ENCODE assay signal across 17 cellular contexts in genomic region chr1:192053661-192054060, GRCh38.
DNase-seq lines count a peak whose midpoint lies in the region; ATAC-seq and TF ChIP-seq lines count a peak whose summit lies in the region.
"Had no signal": no experiment of that assay in that cellular context is flagged by ENCODE, and none has a peak within 500 bp of the region (broad histone marks: within the 10 kb centered on the region; RNA-seq: fewer than 3 reads in every experiment).

No MANE protein-coding gene starts in this region.

- intact Hi-C loops in left ventricle myocardium superior (cut with micrococcal nuclease): no loop called here
- intact Hi-C loops in heart left ventricle (cut with DNase I): no loop called here

- H3K27me3 ChIP-seq in heart left ventricle (no peaks in the 10 kb centered on the region), thoracic aorta (replicated peaks; ENCODE audit: insufficient read depth) (no peaks in the 10 kb centered on the region)
- H3K27me3 ChIP-seq: MG63 had no signal

- WGBS in heart left ventricle, 4 donors: 73 to 82% (median 76%) methylated on average over 1 of the region's 1 CpG

- ATAC-seq in left ventricle myocardium superior: peak; percentile 40
- ATAC-seq in heart left ventricle: no peak
- no peak for ATAC-seq in thoracic aorta (ENCODE audit: insufficient number of reproducible peaks, low FRiP score, low read depth)
- ATAC-seq: PC-3 had no signal

- in situ Hi-C loops in astrocyte of the spinal cord (cut with HindIII; ENCODE audit: low sequenced_read_pairs): no loop called here
- in situ Hi-C loops in ACHN (cut with HindIII; ENCODE audit: low pct_ligation_motif_present, low pct_unique_long_range_greater_than_20kb, low sequenced_read_pairs): no loop called here

- TF ChIP-seq CTCF in heart left ventricle (IDR thresholded peaks at IDR 0.05): no peak
- TF ChIP-seq CTCF in astrocyte of the spinal cord (IDR thresholded peaks at IDR 0.05; ENCODE audit: low read depth, low read length): no peak
- no peak for TF ChIP-seq CTCF in thoracic aorta (IDR thresholded peaks at IDR 0.05)

- H3K9me3 ChIP-seq in heart left ventricle: no peaks in the 10 kb centered on the region
- no peaks in the 10 kb centered on the region for H3K9me3 ChIP-seq in thoracic aorta
- H3K9me3 ChIP-seq: MG63 had no signal

- H3K4me3 ChIP-seq in heart left ventricle (no peak overlapping the region), astrocyte of the spinal cord (ENCODE audit: low read depth, low read length) (no peak overlapping the region), thoracic aorta (peak overlapping the region; percentile 31)
- H3K4me3 ChIP-seq: MG63 had no signal

- no peak for DNase-seq in left ventricle myocardium superior
- no peak for DNase-seq in heart left ventricle
- peak; percentile 6 for DNase-seq in astrocyte of the spinal cord (ENCODE audit: low read depth, low spot score)
- DNase-seq in medulla oblongata (ENCODE audit: extremely low spot score): peak; percentile 21
- DNase-seq in thoracic aorta (ENCODE audit: low spot score): no peak
- DNase-seq in DMS 273 (lab: John Stamatoyannopoulos, UW; ENCODE audit: unreplicated experiment): no peak
- DNase-seq in ACHN: no peak
- DNase-seq in activated gamma-delta T cell (lab: John Stamatoyannopoulos, UW): no peak
- DNase-seq: EL, HFFc6, MG63, NCI-H1092, NCI-H1694 treated with DMSO at 0.1 percent for 48 hours, NCI-H2107, NCI-H345, PC-3 had no signal

- H3K4me1 ChIP-seq in heart left ventricle (peaks cover 0 to 12% (median 0%) of the 10 kb centered on the region in 12 donors), thoracic aorta (ENCODE audit: control insufficient read depth in 1 of 2, low read depth in 2 of 2) (peaks cover 19 to 32% of the 10 kb centered on the region in 2 donors)

- H3K27ac ChIP-seq in heart left ventricle (no peak overlapping the region), thoracic aorta (no peak overlapping the region)
- H3K27ac ChIP-seq: C4-2B had no signal

- no peak for TF ChIP-seq POLR2A in heart left ventricle (IDR thresholded peaks at IDR 0.05)

- H3K36me3 ChIP-seq in heart left ventricle: no peaks in the 10 kb centered on the region
- H3K36me3 ChIP-seq in thoracic aorta: no peaks in the 10 kb centered on the region
- H3K36me3 ChIP-seq: MG63 had no signal

Comparison
In these comparisons a context has a peak if more than half of its experiments do, and no peak if none do; other contexts are left out.
1. DNase-seq: peak in astrocyte of the spinal cord (single experiment) and medulla oblongata (single experiment); none in left ventricle myocardium superior (single experiment), heart left ventricle (0 of 5), thoracic aorta (single experiment), DMS 273 (single experiment), ACHN (single experiment) and activated gamma-delta T cell (single experiment).